8 cellular contexts compared by ENCODE assay signal in the genomic region with DNA sequence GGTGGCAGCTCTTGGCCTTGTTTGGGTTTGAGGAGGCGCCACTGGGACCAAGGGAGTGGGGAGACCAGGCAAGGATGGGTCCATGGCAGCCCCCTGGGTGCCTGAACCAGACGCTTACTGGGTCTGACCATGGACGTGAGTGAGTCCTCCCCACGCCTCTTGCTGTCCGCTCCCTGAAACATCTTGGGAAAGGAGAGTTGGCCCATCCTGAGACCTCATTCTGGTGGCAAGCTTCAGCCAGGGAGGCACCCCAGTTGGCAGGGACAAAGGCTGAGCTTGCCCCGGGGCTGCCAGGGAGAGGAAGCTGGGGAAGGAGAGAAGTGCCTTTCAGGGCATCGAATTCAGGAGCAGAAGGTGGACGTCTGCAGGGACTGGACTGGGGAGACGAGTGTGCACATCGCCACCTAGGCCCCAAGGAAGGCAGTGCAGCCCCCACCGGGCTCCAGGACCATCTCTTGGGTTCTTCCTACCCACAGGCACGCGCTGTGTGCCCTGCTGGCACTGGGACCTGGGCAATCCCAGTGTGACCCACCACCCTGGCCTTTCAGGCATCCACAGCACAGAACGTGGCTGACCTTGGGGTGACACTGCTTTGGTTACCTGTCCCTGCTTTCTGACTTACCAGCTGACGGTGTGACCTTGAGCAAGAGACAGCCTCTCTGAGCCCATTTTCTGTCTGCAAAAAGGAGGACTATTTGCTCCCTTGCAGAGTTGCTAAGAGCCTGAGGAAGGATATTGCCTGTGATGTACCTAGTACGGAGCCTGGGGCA.
DNase-seq lines count a peak whose midpoint lies in the region; ATAC-seq and TF ChIP-seq lines count a peak whose summit lies in the region.

No MANE protein-coding gene starts in this region.

- H3K36me3 ChIP-seq in DND-41 (ENCODE audit: insufficient read depth, low read length) (no peaks in the 10 kb centered on the region), body of pancreas (replicated peaks in 1 of 2; ENCODE audit: insufficient read depth in 1 of 2, low read depth in 2 of 2) (no peaks in the 10 kb centered on the region)

- no peak overlapping the region for H3K9ac ChIP-seq in DND-41 (ENCODE audit: low read depth, low read length)

- H3K27me3 ChIP-seq in DND-41 (ENCODE audit: insufficient read depth, low read length, poor library complexity) (no peaks in the 10 kb centered on the region), body of pancreas (no peaks in the 10 kb centered on the region)

- H3K4me3 ChIP-seq in DND-41 (ENCODE audit: low read depth in 1 of 2, low read length in 2 of 2) (no peak overlapping the region), body of pancreas (no peak overlapping the region)

- 27 to 31% methylated on average over 7 to 15 of the region's 16 CpGs for WGBS in body of pancreas, 2 donors

- H3K9me3 ChIP-seq in DND-41 (ENCODE audit: insufficient read depth, low read length, severe bottlenecking) (no peaks in the 10 kb centered on the region), body of pancreas (no peaks in the 10 kb centered on the region)

- peak; percentile 81 for TF ChIP-seq CTCF in DND-41 (IDR thresholded peaks at IDR 0.05; ENCODE audit: borderline replicate concordance, extremely low read depth, low read length, poor library complexity, severe bottlenecking)
- peak; percentile 56 to 79 (median 72) for TF ChIP-seq CTCF in body of pancreas (IDR thresholded peaks at IDR 0.05)

- peaks cover 7% of the 10 kb centered on the region for H4K20me1 ChIP-seq in DND-41 (ENCODE audit: insufficient read depth, low read length)

- no peaks in the 10 kb centered on the region for H3K4me1 ChIP-seq in DND-41 (ENCODE audit: insufficient read depth, low read length)
- H3K4me1 ChIP-seq in body of pancreas: no peaks in the 10 kb centered on the region

- peak; percentile 48 for DNase-seq in DND-41
- peak; percentile 24 for DNase-seq in LHCN-M2 (ENCODE audit: low read depth)
- peak; percentile 54 for DNase-seq in SW480 (ENCODE audit: low spot score)
- peak; percentile 58 to 73 (median 62) for DNase-seq in body of pancreas
- DNase-seq in islet precursor cell: peak; percentile 89
- peak; percentile 45 to 66 for DNase-seq in stimulated activated CD4-positive, alpha-beta T cell treated with anti-CD3 and anti-CD28 coated beads, Interleukin-2, amount 100 ng/mL, for 24 hours
- DNase-seq in T1000 (lab: John Stamatoyannopoulos, UW): no peak

- no peaks in the 10 kb centered on the region for H3K79me2 ChIP-seq in DND-41 (ENCODE audit: insufficient read depth, low read length)

- intact Hi-C loops in body of pancreas (cut with DNase I): no loop called here

- no peak overlapping the region for H2AFZ ChIP-seq in DND-41 (ENCODE audit: low read depth, low read length)

- H3K27ac ChIP-seq in DND-41 (ENCODE audit: low read length) (no peak overlapping the region), body of pancreas (no peak overlapping the region)

- no peak overlapping the region for H3K4me2 ChIP-seq in DND-41 (ENCODE audit: insufficient read depth, low read length)

- no peak for TF ChIP-seq POLR2A in body of pancreas (IDR thresholded peaks at IDR 0.05)

- ATAC-seq in DND-41 (ENCODE audit: insufficient read depth, low read depth) (peak; percentile 73), body of pancreas (peak; percentile 85), GM21360 (IDR thresholded peaks at IDR 0.05; ENCODE audit: unreplicated experiment) (no peak)
